Comparison of ENCODE assay signal across 37 cellular contexts in genomic region chr7:105423987-105424386, GRCh38.
"Had no signal": no experiment of that assay in that cellular context is flagged by ENCODE, and none has a peak within 500 bp of the region (broad histone marks: within the 10 kb centered on the region; RNA-seq: fewer than 3 reads in every experiment).

No MANE protein-coding gene starts in this region.

- H3K27ac ChIP-seq: ascending aorta, cardiac muscle cell, VCaP had no signal

- H3K36me3 ChIP-seq: ascending aorta, cardiac muscle cell had no signal

- H3K27me3 Mint-ChIP-seq: activated B cell treated with CpG ODN at 0.5 μM for 24 hours; activated CD4-positive, alpha-beta memory T cell treated with anti-CD3 and anti-CD28 coated beads for 36 hours; activated CD4-positive, alpha-beta T cell treated with anti-CD3 and anti-CD28 coated beads, Interleukin-2, amount 10 ng/mL, durations not matched to agents 24 days and 14 days; activated CD8-positive, alpha-beta T cell treated with anti-CD3 and anti-CD28 coated beads for 36 hours; activated naive CD4-positive, alpha-beta T cell treated with anti-CD3 and anti-CD28 coated beads, Interleukin-2, amount 50 U/mL, for 24 hours; activated naive CD8-positive, alpha-beta T cell; activated naive CD8-positive, alpha-beta T cell treated with anti-CD3 and anti-CD28 coated beads, Interleukin-2, amount 50 U/mL, for 24 hours; central memory CD8-positive, alpha-beta T cell had no signal

- H3K27me3 ChIP-seq: ascending aorta, cardiac muscle cell had no signal

- ATAC-seq: activated CD8-positive, alpha-beta T cell treated with anti-CD3 and anti-CD28 coated beads for 36 hours; activated naive CD8-positive, alpha-beta T cell treated with anti-CD3 and anti-CD28 coated beads, Interleukin-2, amount 50 U/mL, for 24 hours had no signal

- H3K4me1 Mint-ChIP-seq: activated naive CD4-positive, alpha-beta T cell treated with anti-CD3 and anti-CD28 coated beads, Interleukin-2, amount 10 ng/mL, durations not matched to agents 7 days and 5 days; activated naive CD4-positive, alpha-beta T cell treated with anti-CD3 and anti-CD28 coated beads, Interleukin-2, amount 50 U/mL, for 24 hours; activated naive CD8-positive, alpha-beta T cell treated with anti-CD3 and anti-CD28 coated beads, Interleukin-2, amount 10 ng/mL, durations not matched to agents 7 days and 5 days; brain; central memory CD8-positive, alpha-beta T cell had no signal

- H3K36me3 Mint-ChIP-seq: activated CD4-positive, alpha-beta memory T cell treated with anti-CD3 and anti-CD28 coated beads for 36 hours; activated naive CD4-positive, alpha-beta T cell treated with anti-CD3 and anti-CD28 coated beads, Interleukin-2, amount 10 ng/mL, durations not matched to agents 7 days and 5 days; activated naive CD4-positive, alpha-beta T cell treated with anti-CD3 and anti-CD28 coated beads, Interleukin-2, amount 50 U/mL, for 24 hours; activated naive CD8-positive, alpha-beta T cell; activated naive CD8-positive, alpha-beta T cell treated with anti-CD3 and anti-CD28 coated beads, Interleukin-2, amount 10 ng/mL, durations not matched to agents 7 days and 5 days; brain had no signal

- H3K4me3 ChIP-seq: ascending aorta, cardiac muscle cell had no signal

- H3K9me3 ChIP-seq: ascending aorta had no signal

- H3K9me3 Mint-ChIP-seq: activated B cell treated with CpG ODN at 0.5 μM for 24 hours; activated CD4-positive, alpha-beta memory T cell treated with anti-CD3 and anti-CD28 coated beads for 36 hours; activated CD4-positive, alpha-beta T cell treated with anti-CD3 and anti-CD28 coated beads, Interleukin-2, amount 10 ng/mL, durations not matched to agents 24 days and 14 days; activated CD8-positive, alpha-beta T cell treated with anti-CD3 and anti-CD28 coated beads for 36 hours; activated naive CD4-positive, alpha-beta T cell treated with anti-CD3 and anti-CD28 coated beads, Interleukin-2, amount 10 ng/mL, durations not matched to agents 7 days and 5 days; activated naive CD4-positive, alpha-beta T cell treated with anti-CD3 and anti-CD28 coated beads, Interleukin-2, amount 50 U/mL, for 24 hours; activated naive CD8-positive, alpha-beta T cell treated with anti-CD3 and anti-CD28 coated beads, Interleukin-2, amount 50 U/mL, for 24 hours; activated T-helper 2 cell treated with anti-CD3 and anti-CD28 coated beads, Interferon-gamma antibody, Interleukin-2, Interleukin-4, amounts not matched to agents 10 μg/mL and 5 μg/mL and 100 μg/mL, durations not matched to agents 14 hours and 24 hours and 36 hours; central memory CD8-positive, alpha-beta T cell; T-helper 1 cell treated with Interleukin-12 subunit alpha and Interleukin-12 subunit beta and Interleukin-4 antibody, amounts not matched to agents 30 μg/mL and 1 μg/mL, for 36 hours; T-helper 2 cell treated with Interferon-gamma antibody and Interleukin-4, amounts not matched to agents 5 μg/mL and 100 μg/mL, for 36 hours had no signal

- H3K4me3 Mint-ChIP-seq: activated B cell treated with CpG ODN at 0.5 μM for 24 hours; activated CD4-positive, alpha-beta memory T cell treated with anti-CD3 and anti-CD28 coated beads for 36 hours; activated CD4-positive, alpha-beta T cell treated with anti-CD3 and anti-CD28 coated beads, Interleukin-2, amount 10 ng/mL, durations not matched to agents 24 days and 14 days; activated CD8-positive, alpha-beta T cell treated with anti-CD3 and anti-CD28 coated beads for 36 hours; activated naive CD4-positive, alpha-beta T cell treated with anti-CD3 and anti-CD28 coated beads, Interleukin-2, amount 10 ng/mL, durations not matched to agents 7 days and 5 days; activated naive CD4-positive, alpha-beta T cell treated with anti-CD3 and anti-CD28 coated beads, Interleukin-2, amount 50 U/mL, for 24 hours; activated naive CD8-positive, alpha-beta T cell; activated naive CD8-positive, alpha-beta T cell treated with anti-CD3 and anti-CD28 coated beads, Interleukin-2, amount 10 ng/mL, durations not matched to agents 7 days and 5 days; activated naive CD8-positive, alpha-beta T cell treated with anti-CD3 and anti-CD28 coated beads, Interleukin-2, amount 50 U/mL, for 24 hours; brain; central memory CD8-positive, alpha-beta T cell; T-helper 1 cell treated with Interleukin-12 subunit alpha and Interleukin-12 subunit beta and Interleukin-4 antibody, amounts not matched to agents 30 μg/mL and 1 μg/mL, for 36 hours; T-helper 2 cell treated with Interferon-gamma antibody and Interleukin-4, amounts not matched to agents 5 μg/mL and 100 μg/mL, for 36 hours had no signal

- H3K4me1 ChIP-seq: ascending aorta had no signal

- DNase-seq: activated B cell treated with CpG ODN at 0.5 μM for 24 hours; activated CD4-positive, alpha-beta memory T cell treated with anti-CD3 and anti-CD28 coated beads for 36 hours; activated CD4-positive, alpha-beta T cell treated with anti-CD3 and anti-CD28 coated beads for 4 hours; activated CD4-positive, alpha-beta T cell treated with anti-CD3 and anti-CD28 coated beads, Interleukin-2, amount 10 ng/mL, durations not matched to agents 24 days and 14 days; activated CD4-positive, alpha-beta T cell treated with anti-CD3 and anti-CD28 coated beads, Interleukin-2, amount 50 U/mL, for 1 hour; activated CD4-positive, alpha-beta T cell treated with anti-CD3 and anti-CD28 coated beads, Interleukin-2, amount 50 U/mL, for 4 hours; activated CD4-positive, CD25-positive, alpha-beta regulatory T cell treated with anti-CD3 and anti-CD28 coated beads, Interleukin-2, amount 50 U/mL, for 72 hours; activated CD8-positive, alpha-beta memory T cell treated with anti-CD3 and anti-CD28 coated beads, Interleukin-2, amount 50 U/mL, for 4 hours; activated CD8-positive, alpha-beta T cell treated with anti-CD3 and anti-CD28 coated beads for 36 hours; activated effector memory CD4-positive, alpha-beta T cell treated with Interleukin-2 at 50 U/mL for 16 hours; activated gamma-delta T cell; activated naive CD4-positive, alpha-beta T cell treated with anti-CD3 and anti-CD28 coated beads, Interleukin-2, amount 10 ng/mL, durations not matched to agents 7 days and 5 days; activated naive CD4-positive, alpha-beta T cell treated with Interleukin-2 at 50 U/mL for 16 hours; activated naive CD8-positive, alpha-beta T cell treated with anti-CD3 and anti-CD28 coated beads, Interleukin-2, amount 10 ng/mL, durations not matched to agents 7 days and 5 days; activated naive CD8-positive, alpha-beta T cell treated with anti-CD3 and anti-CD28 coated beads, Interleukin-2, amount 50 U/mL, for 24 hours; activated T-cell treated with anti-CD3 and anti-CD28 coated beads for 4 hours; activated T-cell treated with anti-CD3 and anti-CD28 coated beads, Interleukin-2, amount 50 U/mL, for 1 hour; activated T-cell treated with anti-CD3 and anti-CD28 coated beads, Interleukin-2, amount 50 U/mL, for 48 hours; amygdala; anterior cingulate cortex; caudate nucleus; cerebellar nuclear complex; T-helper 1 cell; T-helper 2 cell; T-helper 9 cell had no signal

- FAIRE-seq: bronchial epithelial cell, TTC549 had no signal
